Comparison of ENCODE assay signal across 30 cellular contexts in genomic region chr1:65009176-65009575, GRCh38. TPM values are rescaled to one million over a fixed set of nuclear protein-coding genes. Genes with fewer than 3 reads are reported as not detected.
DNase-seq lines count a peak whose midpoint lies in the region; ATAC-seq, FAIRE-seq and TF ChIP-seq lines count a peak whose summit lies in the region.
"Had no signal": no experiment of that assay in that cellular context is flagged by ENCODE, and none has a peak within 500 bp of the region (broad histone marks: within the 10 kb centered on the region; RNA-seq: fewer than 3 reads in every experiment).

No MANE protein-coding gene starts in this region.

- H3K9me3 ChIP-seq in naive thymus-derived CD4-positive, alpha-beta T cell (ENCODE audit: control insufficient read depth in 2 of 3, low read length in 3 of 3) = no peaks in the 10 kb centered on the region
- H3K9me3 ChIP-seq: spleen, upper lobe of left lung had no signal

- no peaks in the 10 kb centered on the region for H3K36me3 ChIP-seq in naive thymus-derived CD4-positive, alpha-beta T cell (ENCODE audit: control insufficient read depth in 2 of 3, insufficient read depth in 3 of 3, low read length in 3 of 3)
- H3K36me3 ChIP-seq: spleen, upper lobe of left lung had no signal

- H3K9me3 Mint-ChIP-seq in activated CD4-positive, alpha-beta T cell treated with anti-CD3 and anti-CD28 coated beads, Interleukin-2, amount 10 ng/mL, durations not matched to agents 24 days and 14 days = peaks cover 3% of the 10 kb centered on the region
- peaks cover 4% of the 10 kb centered on the region for H3K9me3 Mint-ChIP-seq in activated CD8-positive, alpha-beta T cell treated with anti-CD3 and anti-CD28 coated beads for 36 hours
- H3K9me3 Mint-ChIP-seq in naive thymus-derived CD4-positive, alpha-beta T cell = peaks cover 0 to 6% (median 0%) of the 10 kb centered on the region in 11 donors
- H3K9me3 Mint-ChIP-seq: GM23338 had no signal

- no peak for FAIRE-seq in GM12891 (lab: Jason Lieb, UNC)
- FAIRE-seq: GM12878, keratinocyte had no signal

- no peak overlapping the region for H3K27ac Mint-ChIP-seq in activated CD4-positive, alpha-beta T cell treated with anti-CD3 and anti-CD28 coated beads, Interleukin-2, amount 10 ng/mL, durations not matched to agents 24 days and 14 days
- peak overlapping the region; percentile 90 for H3K27ac Mint-ChIP-seq in activated CD8-positive, alpha-beta T cell treated with anti-CD3 and anti-CD28 coated beads for 36 hours
- H3K27ac Mint-ChIP-seq in naive thymus-derived CD4-positive, alpha-beta T cell = peak overlapping the region in 4 of 9 donors; percentile 25 to 64 (median 39)
- H3K27ac Mint-ChIP-seq: GM23338 had no signal

- ATAC-seq in activated CD8-positive, alpha-beta T cell treated with anti-CD3 and anti-CD28 coated beads for 36 hours = peak; percentile 40
- ATAC-seq in naive thymus-derived CD4-positive, alpha-beta T cell = no peak
- no peak for ATAC-seq in GM21529 (IDR thresholded peaks at IDR 0.05; ENCODE audit: unreplicated experiment)
- ATAC-seq: GM12878, GM23338 had no signal

- DNase-seq in activated CD4-positive, alpha-beta T cell treated with anti-CD3 and anti-CD28 coated beads, Interleukin-2, amount 10 ng/mL, durations not matched to agents 24 days and 14 days = no peak
- DNase-seq in activated CD4-positive, alpha-beta T cell treated with anti-CD3 and anti-CD28 coated beads, Interleukin-2, amount 50 U/mL, for 48 hours = no peak
- no peak for DNase-seq in GM12891 (ENCODE audit: insufficient read length, low spot score)
- DNase-seq in activated CD8-positive, alpha-beta T cell treated with anti-CD3 and anti-CD28 coated beads for 36 hours = peak; percentile 51
- DNase-seq in naive thymus-derived CD4-positive, alpha-beta T cell = peak in 4 of 9 donors; percentile 15 to 29 (median 24)
- DNase-seq in NCI-H2196 (lab: John Stamatoyannopoulos, UW; ENCODE audit: unreplicated experiment) = no peak
- no peak for DNase-seq in NCI-H69 (lab: John Stamatoyannopoulos, UW)
- DNase-seq: 8988T; activated CD4-positive, alpha-beta T cell treated with anti-CD3 and anti-CD28 coated beads, Interleukin-2, amount 50 U/mL, for 4 hours; aorta; caudate nucleus; DMS153; foreskin fibroblast; hypothalamus; IMR-90; NCI-H146; NCI-H2171; NCI-H774; occipital lobe; OCI-M1; Right ventricle myocardium superior; spleen; stimulated activated CD4-positive, alpha-beta T cell treated with anti-CD3 and anti-CD28 coated beads, Interleukin-4, amount 100 ng/mL, for 24 hours; SW 1271; upper lobe of left lung had no signal

- no peak for TF ChIP-seq CTCF in activated CD8-positive, alpha-beta T cell treated with anti-CD3 and anti-CD28 coated beads for 36 hours (IDR thresholded peaks at IDR 0.05)

- H3K4me1 Mint-ChIP-seq in activated CD4-positive, alpha-beta T cell treated with anti-CD3 and anti-CD28 coated beads, Interleukin-2, amount 10 ng/mL, durations not matched to agents 24 days and 14 days = peaks cover 29% of the 10 kb centered on the region
- peaks cover 34% of the 10 kb centered on the region for H3K4me1 Mint-ChIP-seq in activated CD8-positive, alpha-beta T cell treated with anti-CD3 and anti-CD28 coated beads for 36 hours (ENCODE audit: low read depth)
- H3K4me1 Mint-ChIP-seq in naive thymus-derived CD4-positive, alpha-beta T cell = peaks cover 29 to 48% (median 36%) of the 10 kb centered on the region in 7 donors
- H3K4me1 Mint-ChIP-seq: GM23338 had no signal

- peak overlapping the region; percentile 13 for H3K4me3 Mint-ChIP-seq in activated CD4-positive, alpha-beta T cell treated with anti-CD3 and anti-CD28 coated beads, Interleukin-2, amount 10 ng/mL, durations not matched to agents 24 days and 14 days
- H3K4me3 Mint-ChIP-seq in activated CD8-positive, alpha-beta T cell treated with anti-CD3 and anti-CD28 coated beads for 36 hours = peak overlapping the region; percentile 20
- H3K4me3 Mint-ChIP-seq in naive thymus-derived CD4-positive, alpha-beta T cell = peak overlapping the region in 9 of 10 donors; percentile 1 to 69 (median 56)
- H3K4me3 Mint-ChIP-seq: GM23338 had no signal

- no peaks in the 10 kb centered on the region for H3K27me3 ChIP-seq in naive thymus-derived CD4-positive, alpha-beta T cell (ENCODE audit: control insufficient read depth in 2 of 2, insufficient read depth in 2 of 2, low read length in 2 of 2)
- H3K27me3 ChIP-seq: spleen, upper lobe of left lung had no signal

- peak overlapping the region; percentile 8 for H3K27ac ChIP-seq in naive thymus-derived CD4-positive, alpha-beta T cell (ENCODE audit: low read depth, low read length)
- H3K27ac ChIP-seq: epithelial cell of prostate, upper lobe of left lung had no signal

- CTCF ChIA-PET in activated CD8-positive, alpha-beta T cell treated with anti-CD3 and anti-CD28 coated beads for 36 hours (lab: Charles Lee) = interaction anchor here (1.2 to 1.6 kb wide), 2 partner anchors 9 to 66 kb away, joined by 3 read pairs; no protein-coding TSS in a partner anchor
- CTCF ChIA-PET in naive thymus-derived CD4-positive, alpha-beta T cell (lab: Charles Lee) = no interaction called here

- H3K27me3 Mint-ChIP-seq in activated CD4-positive, alpha-beta T cell treated with anti-CD3 and anti-CD28 coated beads, Interleukin-2, amount 10 ng/mL, durations not matched to agents 24 days and 14 days = peaks cover 20% of the 10 kb centered on the region
- no peaks in the 10 kb centered on the region for H3K27me3 Mint-ChIP-seq in activated CD8-positive, alpha-beta T cell treated with anti-CD3 and anti-CD28 coated beads for 36 hours
- H3K27me3 Mint-ChIP-seq in naive thymus-derived CD4-positive, alpha-beta T cell = peaks cover 0 to 20% (median 0%) of the 10 kb centered on the region in 5 donors

- POLR2A ChIA-PET in activated CD8-positive, alpha-beta T cell treated with anti-CD3 and anti-CD28 coated beads for 36 hours (lab: Charles Lee) = no interaction called here
- POLR2A ChIA-PET in naive thymus-derived CD4-positive, alpha-beta T cell (lab: Charles Lee) = interaction anchor here (0.5 to 1.2 kb wide), 7 partner anchors 12 to 131 kb away, joined by 3 to 5 read pairs (median 3); partner anchors contain the start of gene JAK1

- TF ChIP-seq POLR2A in GM12891 (IDR thresholded peaks at IDR 0.05; ENCODE audit: low read depth, low read length) = no peak

- H3K36me3 Mint-ChIP-seq in activated CD4-positive, alpha-beta T cell treated with anti-CD3 and anti-CD28 coated beads, Interleukin-2, amount 10 ng/mL, durations not matched to agents 24 days and 14 days (ENCODE audit: low read depth) = peaks cover 9% of the 10 kb centered on the region
- peaks cover 12% of the 10 kb centered on the region for H3K36me3 Mint-ChIP-seq in activated CD8-positive, alpha-beta T cell treated with anti-CD3 and anti-CD28 coated beads for 36 hours (ENCODE audit: low read depth)
- H3K36me3 Mint-ChIP-seq in naive thymus-derived CD4-positive, alpha-beta T cell = peaks cover 0 to 18% (median 3%) of the 10 kb centered on the region in 5 donors

- peaks cover 19 to 20% of the 10 kb centered on the region in 2 donors for H3K4me1 ChIP-seq in naive thymus-derived CD4-positive, alpha-beta T cell (ENCODE audit: control insufficient read depth in 2 of 2, insufficient read depth in 2 of 2, low read length in 2 of 2)

- no peak overlapping the region for H3K4me3 ChIP-seq in naive thymus-derived CD4-positive, alpha-beta T cell (ENCODE audit: low read length)
- H3K4me3 ChIP-seq: GM12878, GM23338, spleen, upper lobe of left lung had no signal

- intact Hi-C loops in activated CD4-positive, alpha-beta T cell treated with anti-CD3 and anti-CD28 coated beads, Interleukin-2, amount 10 ng/mL, durations not matched to agents 24 days and 14 days (cut with micrococcal nuclease) = no loop called here
- intact Hi-C loops in activated CD8-positive, alpha-beta T cell treated with anti-CD3 and anti-CD28 coated beads for 36 hours (cut with micrococcal nuclease) = no loop called here
- intact Hi-C loops in naive thymus-derived CD4-positive, alpha-beta T cell (cut with micrococcal nuclease) = loop anchor here in 1 of 2 donors (5.0 kb wide), 1 partner anchor 38 kb away; no protein-coding TSS in a partner anchor

TF ChIP-seq in GM12891, 5 proteins besides CTCF, POLR2A, EP300 and RAD21:
- peak; percentile 16; the same call in 1 of the 2 replicates for TF ChIP-seq SPI1 (IDR thresholded peaks at IDR 0.05; ENCODE audit: low read depth, low read length)
- TF ChIP-seq POLR2AphosphoS5 (IDR thresholded peaks at IDR 0.05; ENCODE audit: low read depth, low read length) = no peak

RNA-seq across cellular contexts. Expression of gene JAK1, which starts 42.8 kb away (rescaled TPM):
- total RNA-seq in activated CD4-positive, alpha-beta T cell treated with anti-CD3 and anti-CD28 coated beads, Interleukin-2, amount 10 ng/mL, durations not matched to agents 24 days and 14 days = 86.5 and 86.6 TPM in 2 replicates
- polyA plus RNA-seq in GM12891 (2012; ENCODE audit: low read depth, missing spikeins) = 43.3 TPM
- total RNA-seq in activated CD8-positive, alpha-beta T cell treated with anti-CD3 and anti-CD28 coated beads for 36 hours = 100 to 1,000 TPM in 1 of 2 experiments, 10 to 100 TPM in 1; 96.3 to 108 TPM
- total RNA-seq in naive thymus-derived CD4-positive, alpha-beta T cell = 100 to 1,000 TPM; 210 to 365 (median 265) TPM
- polyA plus RNA-seq in naive thymus-derived CD4-positive, alpha-beta T cell = 100 to 1,000 TPM; 197 to 288 TPM
